17 cellular contexts compared by ENCODE assay signal in genomic region chr16:50679266-50679665, GRCh38. TPM values are rescaled to one million over a fixed set of nuclear protein-coding genes. Genes with fewer than 3 reads are reported as not detected.
DNase-seq lines count a peak whose midpoint lies in the region; ATAC-seq lines count a peak whose summit lies in the region.
"Had no signal": no experiment of that assay in that cellular context is flagged by ENCODE, and none has a peak within 500 bp of the region (broad histone marks: within the 10 kb centered on the region; RNA-seq: fewer than 3 reads in every experiment).

No MANE protein-coding gene starts in this region.

- H3K4me1 Mint-ChIP-seq in activated naive CD4-positive, alpha-beta T cell treated with anti-CD3 and anti-CD28 coated beads, Interleukin-2, amount 50 U/mL, for 24 hours, result peaks cover 70% of the 10 kb centered on the region
- H3K4me1 Mint-ChIP-seq in activated CD4-positive, alpha-beta memory T cell treated with anti-CD3 and anti-CD28 coated beads, Interleukin-2, amount 10 ng/mL, durations not matched to agents 7 days and 5 days, result peaks cover 80% of the 10 kb centered on the region
- peaks cover 70 to 79% of the 10 kb centered on the region in 2 donors for H3K4me1 Mint-ChIP-seq in immature natural killer cell
- peaks cover 62% of the 10 kb centered on the region for H3K4me1 Mint-ChIP-seq in stimulated activated memory B cell treated with anti-CD40 and anti-IgM and Interleukin-4, amounts not matched to agents 10 μg/mL and 1 μg/mL and 100 μg/mL, for 72 hours

- POLR2A ChIA-PET in activated CD4-positive, alpha-beta memory T cell treated with anti-CD3 and anti-CD28 coated beads, Interleukin-2, amount 10 ng/mL, durations not matched to agents 7 days and 5 days (lab: Charles Lee), result interaction anchor here (0.8 to 11.4 kb wide), 5 partner anchors 7 to 65 kb away, joined by 3 to 164 read pairs (median 118); partner anchors contain the start of gene CYLD

- no peaks in the 10 kb centered on the region for H3K9me3 Mint-ChIP-seq in activated naive CD4-positive, alpha-beta T cell treated with anti-CD3 and anti-CD28 coated beads, Interleukin-2, amount 50 U/mL, for 24 hours
- peaks cover 3% of the 10 kb centered on the region for H3K9me3 Mint-ChIP-seq in activated CD4-positive, alpha-beta memory T cell treated with anti-CD3 and anti-CD28 coated beads, Interleukin-2, amount 10 ng/mL, durations not matched to agents 7 days and 5 days
- H3K9me3 Mint-ChIP-seq in immature natural killer cell, result no peaks in the 10 kb centered on the region
- H3K9me3 Mint-ChIP-seq in stimulated activated memory B cell treated with anti-CD40 and anti-IgM and Interleukin-4, amounts not matched to agents 10 μg/mL and 1 μg/mL and 100 μg/mL, for 72 hours, result no peaks in the 10 kb centered on the region

- peak overlapping the region; percentile 87 for H3K4me3 Mint-ChIP-seq in activated naive CD4-positive, alpha-beta T cell treated with anti-CD3 and anti-CD28 coated beads, Interleukin-2, amount 50 U/mL, for 24 hours
- H3K4me3 Mint-ChIP-seq in activated CD4-positive, alpha-beta memory T cell treated with anti-CD3 and anti-CD28 coated beads, Interleukin-2, amount 10 ng/mL, durations not matched to agents 7 days and 5 days, result peak overlapping the region; percentile 91
- H3K4me3 Mint-ChIP-seq in immature natural killer cell, result peak overlapping the region; percentile 88 to 92 (median 90)
- no peak overlapping the region for H3K4me3 Mint-ChIP-seq in stimulated activated memory B cell treated with anti-CD40 and anti-IgM and Interleukin-4, amounts not matched to agents 10 μg/mL and 1 μg/mL and 100 μg/mL, for 72 hours

- H3K27me3 Mint-ChIP-seq in activated naive CD4-positive, alpha-beta T cell treated with anti-CD3 and anti-CD28 coated beads, Interleukin-2, amount 50 U/mL, for 24 hours, result no peaks in the 10 kb centered on the region
- H3K27me3 Mint-ChIP-seq in activated CD4-positive, alpha-beta memory T cell treated with anti-CD3 and anti-CD28 coated beads, Interleukin-2, amount 10 ng/mL, durations not matched to agents 7 days and 5 days, result no peaks in the 10 kb centered on the region
- H3K27me3 Mint-ChIP-seq in immature natural killer cell (ENCODE audit: low read depth in 3 of 3), result peaks cover 0 to 8% (median 2%) of the 10 kb centered on the region in 3 donors
- H3K27me3 Mint-ChIP-seq in stimulated activated memory B cell treated with anti-CD40 and anti-IgM and Interleukin-4, amounts not matched to agents 10 μg/mL and 1 μg/mL and 100 μg/mL, for 72 hours, result no peaks in the 10 kb centered on the region

- CTCF ChIA-PET in activated CD4-positive, alpha-beta memory T cell treated with anti-CD3 and anti-CD28 coated beads, Interleukin-2, amount 10 ng/mL, durations not matched to agents 7 days and 5 days (lab: Charles Lee), result interaction anchor here (0.9 to 14.5 kb wide), 9 partner anchors 13 to 469 kb away, joined by 3 to 266 read pairs (median 9); no protein-coding TSS in a partner anchor

- peak overlapping the region; percentile 92 for H3K27ac Mint-ChIP-seq in activated naive CD4-positive, alpha-beta T cell treated with anti-CD3 and anti-CD28 coated beads, Interleukin-2, amount 50 U/mL, for 24 hours
- peak overlapping the region; percentile 86 for H3K27ac Mint-ChIP-seq in activated CD4-positive, alpha-beta memory T cell treated with anti-CD3 and anti-CD28 coated beads, Interleukin-2, amount 10 ng/mL, durations not matched to agents 7 days and 5 days
- H3K27ac Mint-ChIP-seq in immature natural killer cell, result peak overlapping the region; percentile 90 to 98 (median 96)
- peak overlapping the region; percentile 92 for H3K27ac Mint-ChIP-seq in stimulated activated memory B cell treated with anti-CD40 and anti-IgM and Interleukin-4, amounts not matched to agents 10 μg/mL and 1 μg/mL and 100 μg/mL, for 72 hours

- ATAC-seq in stimulated activated memory B cell treated with anti-CD40 and anti-IgM and Interleukin-4, amounts not matched to agents 10 μg/mL and 1 μg/mL and 100 μg/mL, for 72 hours, result no peak
- no peak for ATAC-seq in HG02884 (IDR thresholded peaks at IDR 0.05; ENCODE audit: unreplicated experiment)
- ATAC-seq: body of pancreas had no signal

- H3K36me3 Mint-ChIP-seq in activated naive CD4-positive, alpha-beta T cell treated with anti-CD3 and anti-CD28 coated beads, Interleukin-2, amount 50 U/mL, for 24 hours, result peaks cover 12% of the 10 kb centered on the region
- peaks cover 62% of the 10 kb centered on the region for H3K36me3 Mint-ChIP-seq in activated CD4-positive, alpha-beta memory T cell treated with anti-CD3 and anti-CD28 coated beads, Interleukin-2, amount 10 ng/mL, durations not matched to agents 7 days and 5 days (ENCODE audit: low read depth)
- peaks cover 21 to 41% (median 25%) of the 10 kb centered on the region in 3 donors for H3K36me3 Mint-ChIP-seq in immature natural killer cell
- H3K36me3 Mint-ChIP-seq in stimulated activated memory B cell treated with anti-CD40 and anti-IgM and Interleukin-4, amounts not matched to agents 10 μg/mL and 1 μg/mL and 100 μg/mL, for 72 hours, result peaks cover 48% of the 10 kb centered on the region

- DNase-seq in activated naive CD4-positive, alpha-beta T cell (lab: John Stamatoyannopoulos, UW), result no peak
- no peak for DNase-seq in activated CD4-positive, alpha-beta memory T cell treated with anti-CD3 and anti-CD28 coated beads, Interleukin-2, amount 10 ng/mL, durations not matched to agents 7 days and 5 days
- DNase-seq in immature natural killer cell, result no peak
- DNase-seq in mucosa of gallbladder (ENCODE audit: low spot score), result no peak
- no peak for DNase-seq in NCI-H748 (lab: John Stamatoyannopoulos, UW; ENCODE audit: unreplicated experiment)
- DNase-seq: activated gamma-delta T cell, body of pancreas, GOT3, left ventricle myocardium inferior, NCI-H1105, NCI-H524, SHP77, thyroid gland had no signal

RNA-seq across cellular contexts. Expression of gene SNX20, which starts 1.8 kb away (rescaled TPM):
- total RNA-seq in activated CD4-positive, alpha-beta memory T cell treated with anti-CD3 and anti-CD28 coated beads, Interleukin-2, amount 10 ng/mL, durations not matched to agents 7 days and 5 days, result 10 to 100 TPM; 94.7 to 97.7 TPM
- 10 to 100 TPM; 28.7 to 74.9 (median 30.9) TPM for polyA plus RNA-seq in immature natural killer cell
- 4.2 TPM for total RNA-seq in mucosa of gallbladder
- total RNA-seq: smooth muscle cell had no signal
- polyA plus RNA-seq: smooth muscle cell had no signal

RNA-seq across cellular contexts. Expression of gene NOD2, which starts 14.1 kb away (rescaled TPM):
- 10 to 100 TPM; 20.8 to 24.1 TPM for total RNA-seq in activated CD4-positive, alpha-beta memory T cell treated with anti-CD3 and anti-CD28 coated beads, Interleukin-2, amount 10 ng/mL, durations not matched to agents 7 days and 5 days
- polyA plus RNA-seq in immature natural killer cell, result 1 to 10 TPM in 1 of 3 donors, under 1 TPM in 1, not detected in 1; 0.76 to 1.5 TPM
- 1.5 TPM for total RNA-seq in mucosa of gallbladder
- polyA plus RNA-seq: smooth muscle cell had no signal

Comparison
In these comparisons a context has a peak if more than half of its experiments do, and no peak if none do; other contexts are left out.
1. RNA of gene SNX20, which starts 1.8 kb away (total RNA-seq): 94.7 to 97.7 TPM in activated CD4-positive, alpha-beta memory T cell treated with anti-CD3 and anti-CD28 coated beads, Interleukin-2, amount 10 ng/mL, durations not matched to agents 7 days and 5 days; 4.2 TPM in mucosa of gallbladder (single experiment); every median in the first group is over 10 times any median in the second.
2. Peak in every context shown above with its lines, with median percentiles within 50 percentile points of each other: H3K27ac Mint-ChIP-seq.